Comparison of ENCODE assay signal across 14 cellular contexts in genomic region chr11:134511255-134511654, GRCh38.
DNase-seq lines count a peak whose midpoint lies in the region; TF ChIP-seq lines count a peak whose summit lies in the region.
"Had no signal": no experiment of that assay in that cellular context is flagged by ENCODE, and none has a peak within 500 bp of the region (broad histone marks: within the 10 kb centered on the region; RNA-seq: fewer than 3 reads in every experiment).

No MANE protein-coding gene starts in this region.

- H3K4me3 ChIP-seq in neural progenitor cell = no peak overlapping the region
- H3K4me3 ChIP-seq in tibial artery = no peak overlapping the region
- H3K4me3 ChIP-seq: HAP-1 had no signal

- intact Hi-C loops in tibial artery (cut with DNase I; ENCODE audit: low total_unique reads) = no loop called here

- no peaks in the 10 kb centered on the region for H3K36me3 ChIP-seq in neural progenitor cell
- no peaks in the 10 kb centered on the region for H3K36me3 ChIP-seq in tibial artery
- H3K36me3 ChIP-seq: HAP-1 had no signal

- no peak overlapping the region for H2AFZ ChIP-seq in neural progenitor cell (replicated peaks)

- H3K27me3 ChIP-seq in neural progenitor cell = no peaks in the 10 kb centered on the region
- peaks cover 0 to 27% of the 10 kb centered on the region in 2 donors for H3K27me3 ChIP-seq in tibial artery

- H3K27me3 Mint-ChIP-seq in activated naive CD4-positive, alpha-beta T cell treated with anti-CD3 and anti-CD28 coated beads, Interleukin-2, amount 10 ng/mL, durations not matched to agents 7 days and 5 days = peaks cover 17% of the 10 kb centered on the region
- H3K27me3 Mint-ChIP-seq in brain = peaks cover 7% of the 10 kb centered on the region
- peaks cover 7% of the 10 kb centered on the region for H3K27me3 Mint-ChIP-seq in neural progenitor cell (ENCODE audit: insufficient read depth, low read depth)
- H3K27me3 Mint-ChIP-seq: CD4-positive, alpha-beta T cell had no signal

- peak; percentile 17 for DNase-seq in activated naive CD4-positive, alpha-beta T cell treated with anti-CD3 and anti-CD28 coated beads, Interleukin-2, amount 10 ng/mL, durations not matched to agents 7 days and 5 days
- no peak for DNase-seq in activated naive CD4-positive, alpha-beta T cell treated with anti-CD3 and anti-CD28 coated beads, Interleukin-2, amount 50 U/mL, for 16 hours
- no peak for DNase-seq in neural progenitor cell (ENCODE audit: low spot score)
- peak; percentile 12 to 34 for DNase-seq in tibial artery
- no peak for DNase-seq in RKO (ENCODE audit: low spot score)
- no peak for DNase-seq in middle frontal gyrus (ENCODE audit: extremely low spot score, low spot score)
- DNase-seq: ACHN, C1 segment of cervical spinal cord, Calu3, DMS 273 treated with DMSO at 0.1 percent for 48 hours had no signal

- TF ChIP-seq CTCF in brain (conservative IDR thresholded peaks at IDR 0.05) (no peak), neural progenitor cell (IDR thresholded peaks at IDR 0.05) (no peak), tibial artery (IDR thresholded peaks at IDR 0.05) (no peak)

- no peak overlapping the region for H3K9ac ChIP-seq in neural progenitor cell

- H3K36me3 Mint-ChIP-seq in activated naive CD4-positive, alpha-beta T cell treated with anti-CD3 and anti-CD28 coated beads, Interleukin-2, amount 10 ng/mL, durations not matched to agents 7 days and 5 days = no peaks in the 10 kb centered on the region
- no peaks in the 10 kb centered on the region for H3K36me3 Mint-ChIP-seq in brain
- H3K36me3 Mint-ChIP-seq in neural progenitor cell = no peaks in the 10 kb centered on the region

- CTCF ChIA-PET in activated naive CD4-positive, alpha-beta T cell treated with anti-CD3 and anti-CD28 coated beads, Interleukin-2, amount 10 ng/mL, durations not matched to agents 7 days and 5 days (lab: Charles Lee) = no interaction called here

- H3K4me2 ChIP-seq in neural progenitor cell = no peak overlapping the region

- H3K79me2 ChIP-seq in neural progenitor cell (ENCODE audit: low read depth) = no peaks in the 10 kb centered on the region

- no peaks in the 10 kb centered on the region for H3K4me1 Mint-ChIP-seq in activated naive CD4-positive, alpha-beta T cell treated with anti-CD3 and anti-CD28 coated beads, Interleukin-2, amount 10 ng/mL, durations not matched to agents 7 days and 5 days
- H3K4me1 Mint-ChIP-seq in brain (peaks cover 15% of the 10 kb centered on the region), neural progenitor cell (peaks cover 17% of the 10 kb centered on the region)
- H3K4me1 Mint-ChIP-seq: B cell had no signal

- H3K9me3 Mint-ChIP-seq in activated naive CD4-positive, alpha-beta T cell treated with anti-CD3 and anti-CD28 coated beads, Interleukin-2, amount 10 ng/mL, durations not matched to agents 7 days and 5 days = no peaks in the 10 kb centered on the region
- H3K9me3 Mint-ChIP-seq in brain (no peaks in the 10 kb centered on the region), neural progenitor cell (no peaks in the 10 kb centered on the region)
- H3K9me3 Mint-ChIP-seq: CD4-positive, alpha-beta T cell had no signal

- no peaks in the 10 kb centered on the region for H4K20me1 ChIP-seq in neural progenitor cell (ENCODE audit: low read depth)

- H3K9me3 ChIP-seq in neural progenitor cell (ENCODE audit: low read depth) = no peaks in the 10 kb centered on the region
- H3K9me3 ChIP-seq in tibial artery = no peaks in the 10 kb centered on the region
- H3K9me3 ChIP-seq: HAP-1 had no signal

- H3K27ac ChIP-seq in neural progenitor cell = no peak overlapping the region
- H3K27ac ChIP-seq in tibial artery = no peak overlapping the region

- no peak overlapping the region for H3K4me3 Mint-ChIP-seq in activated naive CD4-positive, alpha-beta T cell treated with anti-CD3 and anti-CD28 coated beads, Interleukin-2, amount 10 ng/mL, durations not matched to agents 7 days and 5 days
- no peak overlapping the region for H3K4me3 Mint-ChIP-seq in brain
- H3K4me3 Mint-ChIP-seq in neural progenitor cell = no peak overlapping the region
- H3K4me3 Mint-ChIP-seq: B cell; CD4-positive, alpha-beta T cell had no signal

- H3K4me1 ChIP-seq in neural progenitor cell (no peaks in the 10 kb centered on the region), tibial artery (no peaks in the 10 kb centered on the region)
- H3K4me1 ChIP-seq: HAP-1 had no signal

- no peaks in the 10 kb centered on the region for H3F3A ChIP-seq in neural progenitor cell (ENCODE audit: low read depth)

- H3K27ac Mint-ChIP-seq in activated naive CD4-positive, alpha-beta T cell treated with anti-CD3 and anti-CD28 coated beads, Interleukin-2, amount 10 ng/mL, durations not matched to agents 7 days and 5 days = no peak overlapping the region
- peak overlapping the region in 3 of 5 experiments; percentile 48 to 99 (median 78) for H3K27ac Mint-ChIP-seq in brain
- H3K27ac Mint-ChIP-seq in neural progenitor cell = peak overlapping the region; percentile 24
- H3K27ac Mint-ChIP-seq: B cell; CD4-positive, alpha-beta T cell had no signal

Comparison
In these comparisons a context has a peak if more than half of its experiments do, and no peak if none do; other contexts are left out.
1. DNase-seq: peak in activated naive CD4-positive, alpha-beta T cell treated with anti-CD3 and anti-CD28 coated beads, Interleukin-2, amount 10 ng/mL, durations not matched to agents 7 days and 5 days (single experiment) and tibial artery (2 of 2); none in activated naive CD4-positive, alpha-beta T cell treated with anti-CD3 and anti-CD28 coated beads, Interleukin-2, amount 50 U/mL, for 16 hours (single experiment), neural progenitor cell (single experiment), RKO (single experiment) and middle frontal gyrus (single experiment).